In genomic region chr20:63582382-63583063, GRCh38 we compare ENCODE assay signal across 19 cellular contexts. TPM values are rescaled to one million over a fixed set of nuclear protein-coding genes. Genes with fewer than 3 reads are reported as not detected.
DNase-seq lines count a peak whose midpoint lies in the region; ATAC-seq and TF ChIP-seq lines count a peak whose summit lies in the region.
"Had no signal": no experiment of that assay in that cellular context is flagged by ENCODE, and none has a peak within 500 bp of the region (broad histone marks: within the 10 kb centered on the region; RNA-seq: fewer than 3 reads in every experiment).

No MANE protein-coding gene starts in this region.

- CTCF ChIA-PET in AG04450 (lab: Charles Lee) = no interaction called here

- H3K27ac ChIP-seq in AG04450 (ENCODE audit: low read depth, low read length) = peak overlapping the region; percentile 57
- H3K27ac ChIP-seq in GM23248 = no peak overlapping the region
- no peak overlapping the region for H3K27ac ChIP-seq in neural progenitor cell
- no peak overlapping the region for H3K27ac ChIP-seq in vagina
- H3K27ac ChIP-seq in esophagus muscularis mucosa (replicated peaks in 1 of 4) = no peak overlapping the region
- H3K27ac ChIP-seq: SK-N-MC had no signal

- DNase-seq in AG04450 (ENCODE audit: low read depth, low spot score) (no peak), GM23248 (no peak), chondrocyte (ENCODE audit: low spot score) (no peak), neural progenitor cell (ENCODE audit: low spot score) (no peak), DMS114 treated with DMSO at 0.1 percent for 48 hours (lab: John Stamatoyannopoulos, UW; ENCODE audit: unreplicated experiment) (no peak), vagina (ENCODE audit: extremely low spot score in 2 of 2) (no peak), esophagus muscularis mucosa (ENCODE audit: extremely low spot score) (no peak)
- DNase-seq: C1 segment of cervical spinal cord; DND-41; NCI-H1105; NCI-H1694 treated with DMSO at 0.1 percent for 48 hours; NCI-H748 treated with DMSO at 0.1 percent for 48 hours; NK-92 treated with Interleukin-12 subunit alpha and Interleukin-12 subunit beta, amount 100 ng/mL, for 24 hours had no signal

- TF ChIP-seq POLR2A in GM18505 (IDR thresholded peaks at IDR 0.05; ENCODE audit: borderline replicate concordance, extremely low read depth, insufficient read depth, insufficient read length) (no peak), vagina (IDR thresholded peaks at IDR 0.05) (no peak), esophagus muscularis mucosa (IDR thresholded peaks at IDR 0.05; ENCODE audit: low read depth) (no peak)

- ATAC-seq in GM18505 (IDR thresholded peaks at IDR 0.05; ENCODE audit: unreplicated experiment) = no peak

- POLR2A ChIA-PET in AG04450 (lab: Yijun Ruan, JAX) = interaction anchor here (0.6 to 1.3 kb wide), 4 partner anchors 9 to 455 kb away, joined by 3 to 5 read pairs (median 4); partner anchors contain the start of genes GMEB2 and HELZ2

- no peaks in the 10 kb centered on the region for H3K36me3 Mint-ChIP-seq in chondrocyte (ENCODE audit: low read depth)
- no peaks in the 10 kb centered on the region for H3K36me3 Mint-ChIP-seq in neural progenitor cell

- peak overlapping the region; percentile 35 for H3K27ac Mint-ChIP-seq in chondrocyte (ENCODE audit: unreplicated experiment)
- H3K27ac Mint-ChIP-seq in neural progenitor cell = peak overlapping the region; percentile 65

- in situ Hi-C loops in GM23248 (cut with MboI) = no loop called here

- H3K4me2 ChIP-seq in GM23248 (ENCODE audit: unreplicated experiment) (no peak overlapping the region), neural progenitor cell (no peak overlapping the region)

- intact Hi-C loops in vagina (cut with DNase I) = no loop called here
- intact Hi-C loops in esophagus muscularis mucosa (cut with DNase I) = no loop called here

- no peak for TF ChIP-seq EP300 in esophagus muscularis mucosa (IDR thresholded peaks at IDR 0.05)

- H3K4me1 Mint-ChIP-seq in chondrocyte (ENCODE audit: low read depth) (peaks cover 8% of the 10 kb centered on the region), neural progenitor cell (peaks cover 15% of the 10 kb centered on the region)

- H3K79me2 ChIP-seq in GM23248 (ENCODE audit: insufficient read depth) (no peaks in the 10 kb centered on the region), neural progenitor cell (ENCODE audit: low read depth) (no peaks in the 10 kb centered on the region)

- H4K20me1 ChIP-seq in GM23248 (ENCODE audit: insufficient read depth) (no peaks in the 10 kb centered on the region), neural progenitor cell (ENCODE audit: low read depth) (no peaks in the 10 kb centered on the region)

- H3K4me3 Mint-ChIP-seq in chondrocyte (ENCODE audit: unreplicated experiment) (no peak overlapping the region), neural progenitor cell (peak overlapping the region; percentile 10)
- H3K4me3 Mint-ChIP-seq: CD8-positive, alpha-beta memory T cell had no signal

- H3K9ac ChIP-seq in GM23248 (no peak overlapping the region), neural progenitor cell (no peak overlapping the region)

- H3K9me2 ChIP-seq in GM23248 (ENCODE audit: insufficient read depth) = no peaks in the 10 kb centered on the region

- H3K27me3 Mint-ChIP-seq in chondrocyte (ENCODE audit: low read depth) (no peaks in the 10 kb centered on the region), neural progenitor cell (ENCODE audit: insufficient read depth, low read depth) (peaks cover 3% of the 10 kb centered on the region)
- H3K27me3 Mint-ChIP-seq: CD8-positive, alpha-beta memory T cell had no signal

- H3K4me3 ChIP-seq in AG04450 (ENCODE audit: low read depth, low read length) = no peak overlapping the region
- no peak overlapping the region for H3K4me3 ChIP-seq in GM23248
- H3K4me3 ChIP-seq in neural progenitor cell = no peak overlapping the region
- H3K4me3 ChIP-seq in vagina = no peak overlapping the region
- peak overlapping the region in 1 of 4 donors; percentile 10 for H3K4me3 ChIP-seq in esophagus muscularis mucosa
- H3K4me3 ChIP-seq: HAP-1, SK-N-MC had no signal

- H3K9me3 Mint-ChIP-seq in chondrocyte (ENCODE audit: low read depth) (no peaks in the 10 kb centered on the region), neural progenitor cell (no peaks in the 10 kb centered on the region)
- H3K9me3 Mint-ChIP-seq: CD8-positive, alpha-beta memory T cell had no signal

- no peaks in the 10 kb centered on the region for H3F3A ChIP-seq in GM23248 (ENCODE audit: insufficient read depth)
- no peaks in the 10 kb centered on the region for H3F3A ChIP-seq in neural progenitor cell (ENCODE audit: low read depth)

- 0 out of 2 replicates have a peak overlapping the region, but pooled peaks have one; percentile 15 for H2AFZ ChIP-seq in GM23248
- H2AFZ ChIP-seq in neural progenitor cell (replicated peaks) = no peak overlapping the region

- H3K27me3 ChIP-seq in AG04450 (ENCODE audit: control insufficient read depth, insufficient read depth, low read length) (no peaks in the 10 kb centered on the region), GM23248 (replicated peaks; ENCODE audit: insufficient read depth) (no peaks in the 10 kb centered on the region), neural progenitor cell (no peaks in the 10 kb centered on the region), vagina (no peaks in the 10 kb centered on the region), esophagus muscularis mucosa (peaks cover 0 to 10% (median 0%) of the 10 kb centered on the region in 4 donors)

- H3K36me3 ChIP-seq in GM23248 (ENCODE audit: low read depth) (no peaks in the 10 kb centered on the region; the same call in 1 of the 2 replicates), neural progenitor cell (no peaks in the 10 kb centered on the region), vagina (no peaks in the 10 kb centered on the region), esophagus muscularis mucosa (peaks cover 0 to 7% (median 2%) of the 10 kb centered on the region in 4 donors)
- H3K36me3 ChIP-seq: HAP-1 had no signal

- TF ChIP-seq CTCF in AG04450 (IDR thresholded peaks at IDR 0.05; ENCODE audit: low read depth, low read length) = no peak
- TF ChIP-seq CTCF in chondrocyte (IDR thresholded peaks at IDR 0.05) = no peak
- no peak for TF ChIP-seq CTCF in neural progenitor cell (IDR thresholded peaks at IDR 0.05)
- no peak for TF ChIP-seq CTCF in vagina (IDR thresholded peaks at IDR 0.05)
- TF ChIP-seq CTCF in esophagus muscularis mucosa (IDR thresholded peaks at IDR 0.05) = no peak

- H3K4me1 ChIP-seq in GM23248 (ENCODE audit: insufficient read depth) = no peaks in the 10 kb centered on the region
- no peaks in the 10 kb centered on the region for H3K4me1 ChIP-seq in neural progenitor cell
- no peaks in the 10 kb centered on the region for H3K4me1 ChIP-seq in vagina
- peaks cover 0 to 8% (median 2%) of the 10 kb centered on the region in 4 donors for H3K4me1 ChIP-seq in esophagus muscularis mucosa
- H3K4me1 ChIP-seq: HAP-1 had no signal

- H3K9me3 ChIP-seq in AG04450 (ENCODE audit: control insufficient read depth, insufficient read depth, low read length) (no peaks in the 10 kb centered on the region; the same call in 1 of the 2 replicates), GM23248 (ENCODE audit: low read depth) (no peaks in the 10 kb centered on the region), neural progenitor cell (ENCODE audit: low read depth) (no peaks in the 10 kb centered on the region), vagina (no peaks in the 10 kb centered on the region), esophagus muscularis mucosa (no peaks in the 10 kb centered on the region)
- H3K9me3 ChIP-seq: HAP-1 had no signal

- WGBS in GM23248 (ENCODE audit: low coverage in 1 of 2, low lambda C conversion rate in 2 of 2, missing lambda C conversion rate in 2 of 2), 2 experiments = 79 to 81% methylated on average over 23 of the region's 23 CpGs
- WGBS in esophagus muscularis mucosa = 81% methylated on average over 23 of the region's 23 CpGs

RNA-seq across cellular contexts. Expression of gene HELZ2, which starts 8.5 kb away (rescaled TPM):
- polyA plus RNA-seq in AG04450 (2011; rRNA removed) = 4.6 and 7.0 TPM in 2 replicates
- polyA minus RNA-seq in AG04450 (2011; rRNA and poly(A)+ RNA removed) = 21.1 and 27.3 TPM in 2 replicates
- total RNA-seq in GM23248 (2014; rRNA removed; shearing (Covaris generic)) = 17.5 and 25.2 TPM in 2 replicates
- polyA plus RNA-seq in GM23248 (2016; fragmentation: Nextera tagmentation; extraction: Ambion mirVana) = 3.0 and 3.7 TPM in 2 replicates
- 13.6 to 18.1 TPM (median 14.9 TPM) in 3 replicates for total RNA-seq in chondrocyte
- 2.9 and 17.7 TPM in 2 replicates for total RNA-seq in neural progenitor cell (ENCODE audit: low replicate concordance)
- 31.4 TPM for total RNA-seq in vagina
- 10 to 100 TPM; 19.5 to 36.9 (median 30.3) TPM for total RNA-seq in esophagus muscularis mucosa

RNA-seq across cellular contexts. Expression of gene FNDC11, which starts 28.6 kb away (rescaled TPM):
- polyA plus RNA-seq in AG04450 (2011; rRNA removed) = 0.64 and 0.76 TPM in 2 replicates
- 0.32 and 0.35 TPM in 2 replicates for polyA minus RNA-seq in AG04450 (2011; rRNA and poly(A)+ RNA removed)
- 0.65 TPM in 1 of 2 replicates, not detected in the other for total RNA-seq in GM23248 (2014; rRNA removed; shearing (Covaris generic))
- polyA plus RNA-seq in GM23248 (2016; fragmentation: Nextera tagmentation; extraction: Ambion mirVana) = 0.15 and 0.37 TPM in 2 replicates
- total RNA-seq in chondrocyte = 0.25 to 0.38 TPM in 2 of 3 replicates, not detected in the other
- 0.39 and 9.0 TPM in 2 replicates for total RNA-seq in neural progenitor cell (ENCODE audit: low replicate concordance)
- not detected for total RNA-seq in vagina
- under 1 TPM; 0.23 to 0.83 (median 0.44) TPM for total RNA-seq in esophagus muscularis mucosa
- polyA plus RNA-seq: CD8-positive, alpha-beta memory T cell had no signal

RNA-seq across cellular contexts. Expression of gene SRMS, which starts 35.0 kb away (rescaled TPM):
- polyA plus RNA-seq in AG04450 (2011; rRNA removed) (not detected in 2 replicates), GM23248 (2016; fragmentation: Nextera tagmentation; extraction: Ambion mirVana) (not detected in 2 replicates)
- polyA minus RNA-seq in AG04450 (2011; rRNA and poly(A)+ RNA removed) = not detected in 2 replicates
- not detected in 2 replicates for total RNA-seq in GM23248 (2014; rRNA removed; shearing (Covaris generic))
- total RNA-seq in chondrocyte (not detected in 3 replicates), neural progenitor cell (ENCODE audit: low replicate concordance) (not detected in 2 replicates), vagina (not detected), esophagus muscularis mucosa (not detected)
- total RNA-seq: A673; CD8-positive, alpha-beta memory T cell; NCI-H460 had no signal
- polyA plus RNA-seq: CD8-positive, alpha-beta memory T cell had no signal

RNA-seq across cellular contexts. Expression of gene GMEB2, which starts 44.4 kb away (rescaled TPM):
- 6.3 and 7.3 TPM in 2 replicates for polyA plus RNA-seq in AG04450 (2011; rRNA removed)
- polyA minus RNA-seq in AG04450 (2011; rRNA and poly(A)+ RNA removed) = 6.6 and 7.3 TPM in 2 replicates
- 13.6 and 15.4 TPM in 2 replicates for total RNA-seq in GM23248 (2014; rRNA removed; shearing (Covaris generic))
- 7.7 and 7.8 TPM in 2 replicates for polyA plus RNA-seq in GM23248 (2016; fragmentation: Nextera tagmentation; extraction: Ambion mirVana)
- 7.8 to 8.5 TPM (median 7.9 TPM) in 3 replicates for total RNA-seq in chondrocyte
- total RNA-seq in neural progenitor cell (ENCODE audit: low replicate concordance) = 8.0 and 18.6 TPM in 2 replicates
- 11.3 TPM for total RNA-seq in vagina
- 10 to 100 TPM; 11.1 to 19.1 (median 14.0) TPM for total RNA-seq in esophagus muscularis mucosa

RNA-seq across cellular contexts. Expression of gene PTK6, which starts 45.3 kb away (rescaled TPM):
- polyA plus RNA-seq in AG04450 (2011; rRNA removed) = 0.02 TPM in 1 of 2 replicates, not detected in the other
- polyA minus RNA-seq in AG04450 (2011; rRNA and poly(A)+ RNA removed) = not detected in 2 replicates
- total RNA-seq in GM23248 (2014; rRNA removed; shearing (Covaris generic)) = 0.13 TPM in 1 of 2 replicates, not detected in the other
- 0.06 TPM in 1 of 2 replicates, not detected in the other for polyA plus RNA-seq in GM23248 (2016; fragmentation: Nextera tagmentation; extraction: Ambion mirVana)
- not detected in 3 replicates for total RNA-seq in chondrocyte
- total RNA-seq in neural progenitor cell (ENCODE audit: low replicate concordance) = not detected in 2 replicates
- 25.8 TPM for total RNA-seq in vagina
- total RNA-seq in esophagus muscularis mucosa = 1 to 10 TPM in 1 of 4 donors, under 1 TPM in 3; 0.06 to 1.2 (median 0.23) TPM
- total RNA-seq: A673 had no signal
